12 cellular contexts compared by ENCODE assay signal in the genomic region with DNA sequence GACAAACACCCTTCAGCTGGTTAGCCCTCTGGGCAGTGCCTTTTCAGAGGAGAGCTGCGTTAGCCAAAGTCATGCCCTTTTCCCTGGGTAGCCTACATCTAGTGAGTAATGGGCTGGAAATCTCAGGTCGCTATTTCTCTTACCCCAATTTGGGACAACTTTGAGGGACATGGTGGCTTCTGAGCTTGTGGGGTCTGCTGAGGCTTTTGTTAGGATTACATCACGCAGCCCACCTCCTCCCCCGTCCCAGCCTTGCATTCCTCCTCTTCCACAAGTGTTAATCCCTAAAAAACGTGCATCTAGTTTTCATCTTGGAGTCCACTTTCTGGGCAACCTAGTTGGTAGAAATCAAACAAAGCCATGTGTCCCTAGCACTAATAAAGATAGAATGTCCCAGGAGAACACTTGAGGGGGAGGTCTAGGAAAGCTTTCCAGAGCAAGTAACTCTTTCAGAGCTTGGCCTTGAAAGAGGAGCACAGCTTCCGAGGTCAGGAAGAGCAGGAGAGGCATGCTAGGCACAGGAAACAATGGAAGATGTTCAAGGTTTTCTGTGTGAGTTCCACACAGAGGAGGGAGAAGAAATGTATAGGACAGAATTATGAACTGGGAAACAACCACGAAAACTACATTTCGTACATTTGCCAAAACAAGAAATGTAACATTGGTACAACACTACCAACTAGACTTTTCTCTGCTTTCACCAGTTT. TPM values are rescaled to one million over a fixed set of nuclear protein-coding genes. Genes with fewer than 3 reads are reported as not detected.
DNase-seq lines count a peak whose midpoint lies in the region; ATAC-seq and TF ChIP-seq lines count a peak whose summit lies in the region.
"Had no signal": no experiment of that assay in that cellular context is flagged by ENCODE, and none has a peak within 500 bp of the region (broad histone marks: within the 10 kb centered on the region; RNA-seq: fewer than 3 reads in every experiment).

No MANE protein-coding gene starts in this region.

- TF ChIP-seq POLR2A in NB4 (IDR thresholded peaks at IDR 0.05; ENCODE audit: extremely low read depth, insufficient read length), result peak; percentile 9

- peaks cover 30% of the 10 kb centered on the region for H3K36me3 Mint-ChIP-seq in activated T-cell treated with anti-CD3 and anti-CD28 coated beads, Interleukin-2, amount 50 U/mL, for 4 hours (ENCODE audit: insufficient read depth)

- H3K4me3 Mint-ChIP-seq in activated T-cell treated with anti-CD3 and anti-CD28 coated beads, Interleukin-2, amount 50 U/mL, for 4 hours, result peak overlapping the region; percentile 98

- peaks cover 12% of the 10 kb centered on the region for H3K4me1 ChIP-seq in effector memory CD4-positive, alpha-beta T cell (ENCODE audit: control insufficient read depth, insufficient read depth, low read length, poor library complexity, severe bottlenecking)
- peaks cover 25 to 26% of the 10 kb centered on the region in 2 experiments for H3K4me1 ChIP-seq in neutrophil (ENCODE audit: control insufficient read depth in 1 of 2, insufficient read depth in 1 of 2, low read depth in 1 of 2, low read length in 1 of 2)

- peak overlapping the region; percentile 96 for H3K27ac ChIP-seq in effector memory CD4-positive, alpha-beta T cell (ENCODE audit: insufficient read depth, low read length, poor library complexity, severe bottlenecking)
- H3K27ac ChIP-seq in neutrophil, result peak overlapping the region; percentile 13
- H3K27ac ChIP-seq: Peyer's patch, vagina had no signal

- ATAC-seq in activated T-cell treated with anti-CD3 and anti-CD28 coated beads, Interleukin-2, amount 50 U/mL, for 4 hours, result no peak

- no peaks in the 10 kb centered on the region for H3K27me3 ChIP-seq in effector memory CD4-positive, alpha-beta T cell (replicated peaks; ENCODE audit: control insufficient read depth, insufficient read depth, low read length, poor library complexity, severe bottlenecking)
- H3K27me3 ChIP-seq in neutrophil, result no peaks in the 10 kb centered on the region
- H3K27me3 ChIP-seq: MG63, Peyer's patch, vagina had no signal

- H3K9me3 ChIP-seq in effector memory CD4-positive, alpha-beta T cell (ENCODE audit: control insufficient read depth, low read length), result no peaks in the 10 kb centered on the region
- no peaks in the 10 kb centered on the region for H3K9me3 ChIP-seq in neutrophil
- H3K9me3 ChIP-seq: MG63, Peyer's patch, vagina had no signal

- H3K4me3 ChIP-seq in NB4 (ENCODE audit: low read depth, low read length), result peak overlapping the region; percentile 71
- no peak overlapping the region for H3K4me3 ChIP-seq in effector memory CD4-positive, alpha-beta T cell (ENCODE audit: insufficient read depth, low read depth, low read length, poor library complexity, severe bottlenecking)
- H3K4me3 ChIP-seq in neutrophil (ENCODE audit: low read depth in 1 of 2, low read length in 1 of 2), result no peak overlapping the region
- H3K4me3 ChIP-seq: MG63, Peyer's patch, vagina had no signal

- peaks cover 33% of the 10 kb centered on the region for H3K4me1 Mint-ChIP-seq in activated T-cell treated with anti-CD3 and anti-CD28 coated beads, Interleukin-2, amount 50 U/mL, for 4 hours (ENCODE audit: low read depth)

- TF ChIP-seq CTCF in NB4 (IDR thresholded peaks at IDR 0.05; ENCODE audit: low read depth, low read length) (no peak), neutrophil (IDR thresholded peaks at IDR 0.05) (no peak)

- no peaks in the 10 kb centered on the region for H3K9me3 Mint-ChIP-seq in activated T-cell treated with anti-CD3 and anti-CD28 coated beads, Interleukin-2, amount 50 U/mL, for 4 hours

- DNase-seq in activated T-cell treated with anti-CD3 and anti-CD28 coated beads, Interleukin-2, amount 50 U/mL, for 4 hours, result no peak
- no peak for DNase-seq in activated T-cell treated with anti-CD3 and anti-CD28 coated beads for 4 hours
- no peak for DNase-seq in NB4 (ENCODE audit: low read depth)
- DNase-seq in effector memory CD4-positive, alpha-beta T cell, result no peak
- DNase-seq in DMS79 treated with DMSO at 0.1 percent for 48 hours (lab: John Stamatoyannopoulos, UW), result no peak
- no peak for DNase-seq in HuH-7 (ENCODE audit: low spot score)
- no peak for DNase-seq in NCI-H69 (lab: John Stamatoyannopoulos, UW)
- DNase-seq: MG63, T1000 had no signal

- H3K27me3 Mint-ChIP-seq in activated T-cell treated with anti-CD3 and anti-CD28 coated beads, Interleukin-2, amount 50 U/mL, for 4 hours (ENCODE audit: low read depth), result no peaks in the 10 kb centered on the region

- peaks cover 17% of the 10 kb centered on the region for H3K36me3 ChIP-seq in effector memory CD4-positive, alpha-beta T cell (ENCODE audit: control insufficient read depth, insufficient read depth, low read length)
- H3K36me3 ChIP-seq in neutrophil, result peaks cover 19% of the 10 kb centered on the region

RNA-seq across cellular contexts. Expression of a gene that starts 2.8 kb away (rescaled TPM):
- total RNA-seq in activated T-cell treated with anti-CD3 and anti-CD28 coated beads, Interleukin-2, amount 50 U/mL, for 4 hours, result 100 to 1,000 TPM; 116 to 134 (median 128) TPM

RNA-seq across cellular contexts. Expression of a gene that starts 50.4 kb away (rescaled TPM):
- total RNA-seq in activated T-cell treated with anti-CD3 and anti-CD28 coated beads, Interleukin-2, amount 50 U/mL, for 4 hours, result 1 to 10 TPM in 2 of 3 donors, not detected in 1; 1.3 to 2.8 TPM
